In the genomic region with DNA sequence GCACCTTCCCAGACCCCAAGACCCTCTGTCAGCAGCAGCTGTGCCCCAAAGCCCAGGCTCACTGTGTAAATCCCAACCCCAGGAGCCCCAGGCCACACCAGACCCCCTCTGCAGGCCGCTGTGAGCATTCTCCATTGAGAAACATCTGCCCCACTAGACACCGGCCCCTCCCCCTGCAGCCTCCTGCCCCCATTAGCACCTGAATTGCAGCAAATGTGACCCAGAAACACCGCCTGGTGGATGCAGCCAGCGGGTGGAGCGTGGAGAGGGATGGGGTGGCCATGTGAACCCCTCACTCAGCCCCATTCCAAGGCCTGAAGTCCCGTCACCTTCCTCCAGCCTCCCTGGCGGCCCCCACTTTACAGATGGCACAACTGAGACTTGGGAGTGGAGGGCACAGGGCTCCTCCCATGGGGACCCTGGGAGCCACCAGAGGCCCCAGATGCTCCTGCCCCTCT, we compare ENCODE assay signal across 1 cellular context.
TF ChIP-seq lines count a peak whose summit lies in the region.

No MANE protein-coding gene starts in this region.

TF ChIP-seq in K562, 482 proteins besides CTCF, POLR2A, EP300 and RAD21:
- peak in 1 of 3 experiments; percentile 6 for TF ChIP-seq YY1 (IDR thresholded peaks at IDR 0.05; ENCODE audit: borderline replicate concordance in 1 of 3, control insufficient read depth in 1 of 3, extremely low read depth in 1 of 3, insufficient read depth in 3 of 3, insufficient read length in 1 of 3, insufficient replicate concordance in 2 of 3, low read depth in 1 of 3, low read length in 2 of 3)
- TF ChIP-seq CBFA2T3 (IDR thresholded peaks at IDR 0.05): no peak
- TF ChIP-seq, protein P1, sequence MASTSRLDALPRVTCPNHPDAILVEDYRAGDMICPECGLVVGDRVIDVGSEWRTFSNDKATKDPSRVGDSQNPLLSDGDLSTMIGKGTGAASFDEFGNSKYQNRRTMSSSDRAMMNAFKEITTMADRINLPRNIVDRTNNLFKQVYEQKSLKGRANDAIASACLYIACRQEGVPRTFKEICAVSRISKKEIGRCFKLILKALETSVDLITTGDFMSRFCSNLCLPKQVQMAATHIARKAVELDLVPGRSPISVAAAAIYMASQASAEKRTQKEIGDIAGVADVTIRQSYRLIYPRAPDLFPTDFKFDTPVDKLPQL (IDR thresholded peaks at IDR 0.05; ENCODE audit: extremely low read depth, insufficient read length): no peak
- TF ChIP-seq KLF10 (CRISPR knock-in tag; IDR thresholded peaks at IDR 0.05): no peak
- TF ChIP-seq HDAC6 (IDR thresholded peaks at IDR 0.05; ENCODE audit: low read depth, low read length): no peak
- TF ChIP-seq POLR2G (IDR thresholded peaks at IDR 0.05; ENCODE audit: low read depth, low read length): peak; percentile 64; the same call in 1 of the 2 replicates
- no peak for TF ChIP-seq EGR1 (conservative IDR thresholded peaks at IDR 0.05)
- TF ChIP-seq NCOA2 (IDR thresholded peaks at IDR 0.05; ENCODE audit: partially characterized antibody in 2 of 2): no peak
